Comparison of ENCODE assay signal across 20 cellular contexts in the genomic region with DNA sequence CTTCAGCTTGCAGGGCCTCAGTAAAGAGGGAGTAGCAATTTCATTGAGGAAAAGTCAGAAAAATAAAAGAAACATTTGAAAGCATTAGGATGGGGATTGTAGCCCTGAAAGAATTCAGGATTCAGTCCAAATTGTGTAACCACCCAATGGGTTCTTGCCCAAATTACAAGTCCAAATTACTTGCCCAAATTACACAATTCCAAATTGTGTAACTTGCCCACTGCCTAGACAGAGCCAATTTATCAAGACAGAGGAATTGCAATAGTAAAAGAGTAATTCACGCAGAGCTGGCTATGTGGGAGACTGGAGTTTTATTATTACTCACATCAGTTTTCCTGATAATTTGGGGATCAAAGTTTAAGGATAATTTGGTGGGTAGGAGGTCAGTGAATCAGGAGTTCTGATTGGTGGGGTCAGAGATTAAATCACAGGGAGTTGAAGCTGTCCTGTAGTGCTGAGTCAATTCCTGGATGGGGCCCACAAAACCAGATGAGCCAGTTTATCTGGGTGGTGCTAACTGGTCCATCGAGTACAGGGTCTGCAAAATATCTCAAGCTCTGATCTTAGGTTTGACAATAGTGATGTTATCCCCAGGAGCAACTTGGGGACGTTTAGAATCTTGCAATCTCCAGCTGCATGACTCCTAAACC. TPM values are rescaled to one million over a fixed set of nuclear protein-coding genes. Genes with fewer than 3 reads are reported as not detected.
"Had no signal": no experiment of that assay in that cellular context is flagged by ENCODE, and none has a peak within 500 bp of the region (broad histone marks: within the 10 kb centered on the region; RNA-seq: fewer than 3 reads in every experiment).

No MANE protein-coding gene starts in this region.

- H3K27ac ChIP-seq: coronary artery, spleen, upper lobe of left lung had no signal

- H3K27me3 ChIP-seq: upper lobe of left lung had no signal

- ATAC-seq: activated T-helper 17 cell treated with anti-CD3 and anti-CD28 coated beads, Interleukin-2, amount 50 U/mL, for 72 hours; natural killer cell; right cardiac atrium; stimulated activated naive B cell treated with anti-CD40 and anti-IgM and Interleukin-4, amounts not matched to agents 10 μg/mL and 1 μg/mL and 100 μg/mL, for 72 hours had no signal

- H3K36me3 ChIP-seq: spleen, upper lobe of left lung had no signal

- H3K9me3 ChIP-seq: upper lobe of left lung had no signal

- H3K4me1 ChIP-seq: spleen, upper lobe of left lung had no signal

- DNase-seq: activated B cell treated with CpG ODN at 0.5 μM for 24 hours; activated CD4-positive, alpha-beta T cell treated with anti-CD3 and anti-CD28 coated beads, Interleukin-2, amount 10 ng/mL, durations not matched to agents 7 days and 5 days; activated CD8-positive, alpha-beta memory T cell treated with anti-CD3 and anti-CD28 coated beads for 24 hours; activated naive CD4-positive, alpha-beta T cell treated with anti-CD3 and anti-CD28 coated beads for 36 hours; caudate nucleus; effector CD4-positive, alpha-beta T cell; immature natural killer cell; natural killer cell; right cardiac atrium; spleen; stimulated activated CD4-positive, alpha-beta T cell treated with anti-CD3 and anti-CD28 coated beads, Interleukin-1b, Interleukin-23, amount 100 ng/mL, for 48 hours; stimulated activated naive B cell treated with anti-CD40 and anti-IgM and Interleukin-4, amounts not matched to agents 10 μg/mL and 1 μg/mL and 100 μg/mL, for 72 hours; upper lobe of left lung had no signal

- H3K4me3 ChIP-seq: coronary artery, spleen, upper lobe of left lung had no signal

RNA-seq across cellular contexts. Expression of gene PAGE5, which starts 18.1 kb away (rescaled TPM):
- total RNA-seq: activated CD4-positive, alpha-beta T cell treated with anti-CD3 and anti-CD28 coated beads, Interleukin-2, amount 10 ng/mL, durations not matched to agents 7 days and 5 days; endothelial cell of umbilical vein; fibroblast of villous mesenchyme; mucosa of gallbladder; natural killer cell; progenitor cell of endocrine pancreas; right cardiac atrium; spleen had no signal
- polyA plus RNA-seq: adipose tissue, endothelial cell of umbilical vein, immature natural killer cell, right cardiac atrium had no signal
